In the genomic region with DNA sequence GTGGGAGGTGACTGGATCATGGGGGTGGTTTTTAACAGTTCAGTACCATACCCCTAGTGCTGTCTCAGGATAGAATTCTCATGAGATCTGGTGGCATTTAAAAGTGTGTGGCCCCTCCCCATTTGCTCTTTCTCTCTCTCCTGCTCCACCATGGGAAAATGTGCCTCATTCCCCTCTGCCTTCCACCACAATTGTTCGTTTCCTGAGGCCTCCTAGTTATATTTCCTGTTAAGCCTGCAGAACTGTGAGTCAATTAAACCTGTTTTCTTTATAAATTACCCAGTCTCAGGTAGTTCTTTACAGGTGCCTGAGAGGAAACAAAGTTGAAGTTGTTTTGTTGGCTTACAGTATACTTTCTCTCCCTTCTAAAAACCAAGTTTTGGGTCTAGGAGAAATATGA, we compare ENCODE assay signal across 17 cellular contexts. TPM values are rescaled to one million over a fixed set of nuclear protein-coding genes. Genes with fewer than 3 reads are reported as not detected.
DNase-seq lines count a peak whose midpoint lies in the region; ATAC-seq and TF ChIP-seq lines count a peak whose summit lies in the region.
"Had no signal": no experiment of that assay in that cellular context is flagged by ENCODE, and none has a peak within 500 bp of the region (broad histone marks: within the 10 kb centered on the region; RNA-seq: fewer than 3 reads in every experiment).

No MANE protein-coding gene starts in this region.

- peaks cover 23% of the 10 kb centered on the region for H3K27me3 Mint-ChIP-seq in activated T-helper 2 cell treated with anti-CD3 and anti-CD28 coated beads, Interferon-gamma antibody, Interleukin-2, Interleukin-4, amounts not matched to agents 10 μg/mL and 5 μg/mL and 100 μg/mL, durations not matched to agents 14 hours and 24 hours and 36 hours (ENCODE audit: low read depth)

- intact Hi-C loops in esophagus squamous epithelium (cut with DNase I), result no loop called here
- intact Hi-C loops in activated T-helper 2 cell treated with anti-CD3 and anti-CD28 coated beads, Interferon-gamma antibody, Interleukin-2, Interleukin-4, amounts not matched to agents 10 μg/mL and 5 μg/mL and 100 μg/mL, durations not matched to agents 14 hours and 24 hours and 36 hours (cut with micrococcal nuclease), result no loop called here

- H3K36me3 Mint-ChIP-seq in activated T-helper 2 cell treated with anti-CD3 and anti-CD28 coated beads, Interferon-gamma antibody, Interleukin-2, Interleukin-4, amounts not matched to agents 10 μg/mL and 5 μg/mL and 100 μg/mL, durations not matched to agents 14 hours and 24 hours and 36 hours (ENCODE audit: low read depth), result no peaks in the 10 kb centered on the region

- DNase-seq in NCI-H69 (lab: John Stamatoyannopoulos, UW) (peak; percentile 9), dermis microvascular lymphatic vessel endothelial cell (ENCODE audit: low read depth in 2 of 2) (peak; percentile 29 to 33), esophagus squamous epithelium (lab: John Stamatoyannopoulos, UW) (no peak), NCI-H446 (lab: John Stamatoyannopoulos, UW) (no peak)
- DNase-seq in activated T-helper 2 cell treated with anti-CD3 and anti-CD28 coated beads, Interferon-gamma antibody, Interleukin-2, Interleukin-4, amounts not matched to agents 10 μg/mL and 5 μg/mL and 100 μg/mL, durations not matched to agents 14 hours and 24 hours and 36 hours (ENCODE audit: low spot score), result no peak
- DNase-seq: DMS53, GDM1, NCI-H1105, NCI-H2029 treated with DMSO at 0.1 percent for 48 hours, NCI-H226, NCI-H524, OCI-M1, SHP77 had no signal

- no peaks in the 10 kb centered on the region for H3K36me3 ChIP-seq in esophagus squamous epithelium

- peaks cover 1% of the 10 kb centered on the region for H3K4me1 Mint-ChIP-seq in activated T-helper 2 cell treated with anti-CD3 and anti-CD28 coated beads, Interferon-gamma antibody, Interleukin-2, Interleukin-4, amounts not matched to agents 10 μg/mL and 5 μg/mL and 100 μg/mL, durations not matched to agents 14 hours and 24 hours and 36 hours (ENCODE audit: low read depth)

- no peak overlapping the region for H3K4me3 ChIP-seq in esophagus squamous epithelium

- H3K27ac Mint-ChIP-seq in activated T-helper 2 cell treated with anti-CD3 and anti-CD28 coated beads, Interferon-gamma antibody, Interleukin-2, Interleukin-4, amounts not matched to agents 10 μg/mL and 5 μg/mL and 100 μg/mL, durations not matched to agents 14 hours and 24 hours and 36 hours, result no peak overlapping the region

- H3K4me1 ChIP-seq in esophagus squamous epithelium, result peaks cover 0 to 37% (median 0%) of the 10 kb centered on the region in 3 donors

- H3K4me3 Mint-ChIP-seq in activated T-helper 2 cell treated with anti-CD3 and anti-CD28 coated beads, Interferon-gamma antibody, Interleukin-2, Interleukin-4, amounts not matched to agents 10 μg/mL and 5 μg/mL and 100 μg/mL, durations not matched to agents 14 hours and 24 hours and 36 hours (ENCODE audit: low read depth), result no peak overlapping the region

- WGBS in esophagus squamous epithelium, 2 donors, result 10 to 36% methylated on average over 1 of the region's 1 CpG

- ATAC-seq in HG02678 (IDR thresholded peaks at IDR 0.05; ENCODE audit: unreplicated experiment), result no peak
- ATAC-seq in HG02840 (IDR thresholded peaks at IDR 0.05; ENCODE audit: low FRiP score, unreplicated experiment), result no peak

- no peaks in the 10 kb centered on the region for H3K9me3 ChIP-seq in esophagus squamous epithelium

- H3K27ac ChIP-seq in 22Rv1, result peak overlapping the region; percentile 50
- H3K27ac ChIP-seq in esophagus squamous epithelium, result peak overlapping the region; percentile 58 to 78 (median 68)
- H3K27ac ChIP-seq: KMS-11 had no signal

- no peaks in the 10 kb centered on the region for H3K27me3 ChIP-seq in esophagus squamous epithelium

- no peak for TF ChIP-seq CTCF in 22Rv1 (IDR thresholded peaks at IDR 0.05)
- TF ChIP-seq CTCF in esophagus squamous epithelium (IDR thresholded peaks at IDR 0.05), result no peak

- H3K9me3 Mint-ChIP-seq in activated T-helper 2 cell treated with anti-CD3 and anti-CD28 coated beads, Interferon-gamma antibody, Interleukin-2, Interleukin-4, amounts not matched to agents 10 μg/mL and 5 μg/mL and 100 μg/mL, durations not matched to agents 14 hours and 24 hours and 36 hours, result no peaks in the 10 kb centered on the region

- no peak for TF ChIP-seq POLR2A in esophagus squamous epithelium (IDR thresholded peaks at IDR 0.05)

RNA-seq across cellular contexts. Expression of gene SLC22A15, which starts 23.1 kb away (rescaled TPM):
- total RNA-seq in dermis microvascular lymphatic vessel endothelial cell (not detected in 2 replicates), esophagus squamous epithelium (10 to 100 TPM in 1 of 4 donors, 1 to 10 TPM in 3; 7.2 to 12.0 (median 9.4) TPM)
- 0.18 and 0.52 TPM in 2 replicates for total RNA-seq in activated T-helper 2 cell treated with anti-CD3 and anti-CD28 coated beads, Interferon-gamma antibody, Interleukin-2, Interleukin-4, amounts not matched to agents 10 μg/mL and 5 μg/mL and 100 μg/mL, durations not matched to agents 14 hours and 24 hours and 36 hours

Comparison
In these comparisons a context has a peak if more than half of its experiments do, and no peak if none do; other contexts are left out.
1. DNase-seq: peak in NCI-H69 (single experiment) and dermis microvascular lymphatic vessel endothelial cell (2 of 2); none in esophagus squamous epithelium (single experiment), activated T-helper 2 cell treated with anti-CD3 and anti-CD28 coated beads, Interferon-gamma antibody, Interleukin-2, Interleukin-4, amounts not matched to agents 10 μg/mL and 5 μg/mL and 100 μg/mL, durations not matched to agents 14 hours and 24 hours and 36 hours (single experiment) and NCI-H446 (0 of 2).